Comparison of ENCODE assay signal across 8 cellular contexts in the genomic region with DNA sequence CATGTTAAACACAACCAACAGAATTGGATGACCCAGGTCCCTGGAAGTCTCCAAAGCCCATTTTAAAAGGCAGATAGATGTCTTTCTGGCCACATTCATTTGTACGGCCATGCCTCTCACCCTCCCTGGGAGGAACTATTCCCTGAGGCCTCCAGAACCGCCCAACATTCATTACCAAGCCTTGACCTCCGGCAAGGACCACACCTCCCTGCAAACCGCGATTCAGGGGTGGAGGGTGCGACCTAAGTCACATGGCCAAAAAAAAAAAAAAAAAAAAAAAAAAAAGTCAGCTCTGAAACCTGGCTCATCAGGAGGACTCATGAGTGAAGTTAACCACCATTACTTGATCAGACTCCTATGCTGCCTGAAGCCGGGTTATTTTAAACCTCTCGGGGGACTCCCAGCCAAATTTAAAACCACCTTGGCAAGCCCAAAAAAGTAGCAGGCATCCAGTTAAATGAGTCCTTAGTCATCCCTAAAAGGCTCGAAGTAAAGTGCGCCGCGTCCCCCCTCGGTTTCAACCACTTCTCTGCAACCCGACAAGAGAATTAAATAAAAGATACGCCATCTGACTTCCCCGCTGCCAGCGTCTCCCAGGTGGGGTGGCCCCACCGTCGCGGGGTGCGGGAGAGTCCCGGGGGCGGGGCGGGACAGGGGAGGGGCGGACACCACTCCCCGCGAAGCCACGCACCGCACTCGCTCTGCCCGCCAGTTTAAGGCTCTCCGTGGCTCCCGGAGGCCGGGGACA. TPM values are rescaled to one million over a fixed set of nuclear protein-coding genes. Genes with fewer than 3 reads are reported as not detected.
A peak's percentile ranks its signal among the peaks of the same experiment; 100 is the strongest.
DNase-seq lines count a peak whose midpoint lies in the region; ATAC-seq and TF ChIP-seq lines count a peak whose summit lies in the region.

No MANE protein-coding gene starts in this region.

- CTCF ChIA-PET in CD4-positive, alpha-beta T cell (lab: Charles Lee), result interaction anchor here (0.7 kb wide), 1 partner anchor 18 kb away, joined by 3 read pairs; no protein-coding TSS in a partner anchor

- DNase-seq in CD4-positive, alpha-beta T cell, result peak; percentile 38 to 67 (median 55)
- peak; percentile 52 for DNase-seq in LoVo (ENCODE audit: low spot score)
- DNase-seq in activated CD4-positive, alpha-beta T cell treated with anti-CD3 and anti-CD28 coated beads, Interleukin-2, amount 50 U/mL, for 48 hours, result peak; percentile 79 to 81
- peak; percentile 61 for DNase-seq in effector CD8-positive, alpha-beta T cell (lab: John Stamatoyannopoulos, UW)
- DNase-seq in lung microvascular endothelial cell (ENCODE audit: low read depth in 2 of 2), result peak; percentile 79 to 93
- DNase-seq in stimulated activated CD8-positive, alpha-beta memory T cell treated with anti-CD3 and anti-CD28 coated beads, Interleukin-15, amount 100 ng/mL, for 24 hours (ENCODE audit: low read depth), result peak; percentile 37
- no peak for DNase-seq in NCI-H2196 treated with DMSO at 0.1 percent for 48 hours (lab: John Stamatoyannopoulos, UW; ENCODE audit: unreplicated experiment)

- ATAC-seq in CD4-positive, alpha-beta T cell (ENCODE audit: poor library complexity), result peak; percentile 20
- ATAC-seq in GM21390 (IDR thresholded peaks at IDR 0.05; ENCODE audit: unreplicated experiment), result peak; percentile 21

- H3K4me1 Mint-ChIP-seq in CD4-positive, alpha-beta T cell (ENCODE audit: low read depth), result peaks cover 71% of the 10 kb centered on the region

- TF ChIP-seq CTCF in CD4-positive, alpha-beta T cell (IDR thresholded peaks at IDR 0.05), result no peak

- H3K27me3 Mint-ChIP-seq in CD4-positive, alpha-beta T cell, result no peaks in the 10 kb centered on the region

- no peaks in the 10 kb centered on the region for H3K9me3 ChIP-seq in CD4-positive, alpha-beta T cell (ENCODE audit: control insufficient read depth, low read length)

- intact Hi-C loops in CD4-positive, alpha-beta T cell (cut with DNase I, micrococcal nuclease), result loop anchor here (1.0 to 10.0 kb wide), 10 partner anchors 8 to 1953 kb away; a partner anchor contains a TSS

- peaks cover 37% of the 10 kb centered on the region for H3K36me3 Mint-ChIP-seq in CD4-positive, alpha-beta T cell (ENCODE audit: low read depth)

- POLR2A ChIA-PET in CD4-positive, alpha-beta T cell (lab: Charles Lee), result interaction anchor here (0.6 to 5.8 kb wide), 19 partner anchors 8 to 1371 kb away, joined by 3 to 91 read pairs (median 4); a partner anchor contains a TSS

- H3K9me3 Mint-ChIP-seq in CD4-positive, alpha-beta T cell, result no peaks in the 10 kb centered on the region

- H3K4me3 Mint-ChIP-seq in CD4-positive, alpha-beta T cell, result peak overlapping the region; percentile 99

- H3K27me3 ChIP-seq in CD4-positive, alpha-beta T cell (ENCODE audit: control insufficient read depth, insufficient read depth, low read length), result no peaks in the 10 kb centered on the region

- H3K27ac Mint-ChIP-seq in CD4-positive, alpha-beta T cell, result peak overlapping the region; percentile 100

- H3K27ac ChIP-seq in CD4-positive, alpha-beta T cell (ENCODE audit: low read depth, low read length), result peak overlapping the region; percentile 99

RNA-seq across cellular contexts. Expression of a gene that starts 2.4 kb away (rescaled TPM):
- 100 to 1,000 TPM; 132 to 135 TPM for total RNA-seq in CD4-positive, alpha-beta T cell
- 13.3 and 23.2 TPM in 2 replicates for total RNA-seq in lung microvascular endothelial cell
